ENCODE assay signal across 1 cellular context in genomic region chr11:10233581-10233980, GRCh38.
A peak's percentile ranks its signal among the peaks of the same experiment; 100 is the strongest.
TF ChIP-seq lines count a peak whose summit lies in the region.

No MANE protein-coding gene starts in this region.

TF ChIP-seq in K562, 482 proteins besides CTCF, POLR2A, EP300 and RAD21 (continued from another document):
- peak; percentile 46; the same call in 1 of the 2 replicates for TF ChIP-seq CUX1 (CRISPR knock-in tag; IDR thresholded peaks at IDR 0.05)
- peak; percentile 23; the same call in 1 of the 2 replicates for TF ChIP-seq ATF3 (IDR thresholded peaks at IDR 0.05)
- TF ChIP-seq ATF3 (CRISPR knock-in tag; conservative IDR thresholded peaks at IDR 0.05): no peak
- TF ChIP-seq TCF7L2 (IDR thresholded peaks at IDR 0.05; ENCODE audit: low read depth, low read length): no peak
- 0 out of 2 replicates have a peak, but pooled peaks have one; percentile 9 for TF ChIP-seq ARID1B (IDR thresholded peaks at IDR 0.05)
- TF ChIP-seq NFE2 (IDR thresholded peaks at IDR 0.05; ENCODE audit: low read depth): peak; percentile 56
- peak; percentile 40; the same call in 1 of the 2 replicates for TF ChIP-seq JUND (IDR thresholded peaks at IDR 0.05; ENCODE audit: borderline replicate concordance, low read depth, low read length)
- TF ChIP-seq JUND (tag; IDR thresholded peaks at IDR 0.05; ENCODE audit: borderline replicate concordance, low read depth, low read length): no peak; the same call in 2 of the 3 replicates
- peak; percentile 35; the same call in 1 of the 2 replicates for TF ChIP-seq MAFF (IDR thresholded peaks at IDR 0.05; ENCODE audit: low read length)
- TF ChIP-seq ZNF395 (CRISPR knock-in tag; IDR thresholded peaks at IDR 0.05): no peak
- peak; percentile 81; the same call in 1 of the 2 replicates for TF ChIP-seq BACH1 (tag; IDR thresholded peaks at IDR 0.05)
- 0 out of 4 replicates have a peak, but pooled peaks of 1 of the 2 experiments have one; percentile 29 for TF ChIP-seq TEAD1 (CRISPR knock-in tag; IDR thresholded peaks at IDR 0.05)
- peak; percentile 28; the same call in 1 of the 2 replicates for TF ChIP-seq C11orf30 (IDR thresholded peaks at IDR 0.05; ENCODE audit: low read depth)
- no peak for TF ChIP-seq RBM15 (IDR thresholded peaks at IDR 0.05; ENCODE audit: insufficient read depth, low read length)
- peak; percentile 63 for TF ChIP-seq HMBOX1 (IDR thresholded peaks at IDR 0.05)
- no peak for TF ChIP-seq ZFX (CRISPR knock-in tag; IDR thresholded peaks at IDR 0.05)
- peak; percentile 30; the same call in 1 of the 2 replicates for TF ChIP-seq FOSL1 (tag; conservative IDR thresholded peaks at IDR 0.05)
TF ChIP-seq in K562: peak in this region for 12.
